ENCODE assay signal across 19 cellular contexts in genomic region chr5:178425621-178426068, GRCh38.
"Had no signal": no experiment of that assay in that cellular context is flagged by ENCODE, and none has a peak within 500 bp of the region (broad histone marks: within the 10 kb centered on the region; RNA-seq: fewer than 3 reads in every experiment).

No MANE protein-coding gene starts in this region.

- H3K36me3 Mint-ChIP-seq: naive thymus-derived CD4-positive, alpha-beta T cell had no signal

- H3K4me1 Mint-ChIP-seq: activated CD4-positive, alpha-beta memory T cell treated with anti-CD3 and anti-CD28 coated beads, Interleukin-2, amount 10 ng/mL, durations not matched to agents 7 days and 5 days; central memory CD8-positive, alpha-beta T cell had no signal

- H3K27ac Mint-ChIP-seq: activated CD4-positive, alpha-beta memory T cell treated with anti-CD3 and anti-CD28 coated beads, Interleukin-2, amount 10 ng/mL, durations not matched to agents 7 days and 5 days; naive thymus-derived CD4-positive, alpha-beta T cell had no signal

- ATAC-seq: gastrocnemius medialis; heart left ventricle; left ventricle myocardium superior; naive thymus-derived CD4-positive, alpha-beta T cell had no signal

- H3K4me3 Mint-ChIP-seq: activated CD4-positive, alpha-beta memory T cell treated with anti-CD3 and anti-CD28 coated beads, Interleukin-2, amount 10 ng/mL, durations not matched to agents 7 days and 5 days; central memory CD8-positive, alpha-beta T cell; naive thymus-derived CD4-positive, alpha-beta T cell had no signal

- H3K27ac ChIP-seq: ascending aorta, colonic mucosa, gastrocnemius medialis, heart left ventricle, tibial artery, uterus had no signal

- H3K9me3 ChIP-seq: ascending aorta, colonic mucosa, gastrocnemius medialis, heart left ventricle, tibial artery, uterus had no signal

- DNase-seq: activated CD4-positive, alpha-beta memory T cell treated with anti-CD3 and anti-CD28 coated beads, Interleukin-2, amount 10 ng/mL, durations not matched to agents 7 days and 5 days; activated CD4-positive, alpha-beta T cell treated with anti-CD3 and anti-CD28 coated beads for 48 hours; activated effector memory CD4-positive, alpha-beta T cell treated with Interleukin-2 at 50 U/mL for 16 hours; activated naive CD4-positive, alpha-beta T cell treated with anti-CD3 and anti-CD28 coated beads, Interleukin-2, amount 50 U/mL, for 16 hours; activated T-cell treated with anti-CD3 and anti-CD28 coated beads, Interleukin-2, amount 50 U/mL, for 48 hours; colonic mucosa; gastrocnemius medialis; heart left ventricle; kidney glomerular epithelial cell; left ventricle myocardium superior; mesenchymal stem cell; naive thymus-derived CD4-positive, alpha-beta T cell; stimulated activated CD4-positive, alpha-beta T cell treated with anti-CD3 and anti-CD28 coated beads, Interleukin-12 subunit alpha, Interleukin-12 subunit beta, amount 100 ng/mL, for 4 hours; stimulated activated CD4-positive, alpha-beta T cell treated with anti-CD3 and anti-CD28 coated beads, Interleukin-1b, Interleukin-23, amount 100 ng/mL, for 48 hours; stimulated activated naive CD4-positive, alpha-beta T cell treated with Interleukin-2 at 50 U/mL for 16 hours; tibial artery; uterus had no signal

- H3K27me3 ChIP-seq: ascending aorta, colonic mucosa, gastrocnemius medialis, heart left ventricle, uterus had no signal

- H3K4me1 ChIP-seq: ascending aorta, colonic mucosa, tibial artery, uterus had no signal

- H3K9me3 Mint-ChIP-seq: activated CD4-positive, alpha-beta memory T cell treated with anti-CD3 and anti-CD28 coated beads, Interleukin-2, amount 10 ng/mL, durations not matched to agents 7 days and 5 days; central memory CD8-positive, alpha-beta T cell; naive thymus-derived CD4-positive, alpha-beta T cell had no signal

- H3K36me3 ChIP-seq: ascending aorta, colonic mucosa, gastrocnemius medialis, heart left ventricle, tibial artery, uterus had no signal

- H3K27me3 Mint-ChIP-seq: activated CD4-positive, alpha-beta memory T cell treated with anti-CD3 and anti-CD28 coated beads, Interleukin-2, amount 10 ng/mL, durations not matched to agents 7 days and 5 days had no signal

- H3K4me3 ChIP-seq: ascending aorta, colonic mucosa, gastrocnemius medialis, heart left ventricle, tibial artery, uterus had no signal
